In genomic region chr18:35501369-35501768, GRCh38 we compare ENCODE assay signal across 18 cellular contexts.
"Had no signal": no experiment of that assay in that cellular context is flagged by ENCODE, and none has a peak within 500 bp of the region (broad histone marks: within the 10 kb centered on the region; RNA-seq: fewer than 3 reads in every experiment).

No MANE protein-coding gene starts in this region.

- H3K27ac Mint-ChIP-seq: activated CD4-positive, alpha-beta T cell treated with anti-CD3 and anti-CD28 coated beads, Interleukin-2, amount 10 ng/mL, durations not matched to agents 24 days and 14 days; activated naive CD4-positive, alpha-beta T cell treated with anti-CD3 and anti-CD28 coated beads, Interleukin-2, amount 10 ng/mL, durations not matched to agents 7 days and 5 days; stimulated activated naive CD8-positive, alpha-beta T cell treated with anti-CD3 and anti-CD28 coated beads, Interleukin-15, Interleukin-2, amounts not matched to agents 100 ng/mL and 50 ng/mL, for 24 hours had no signal

- H3K27me3 Mint-ChIP-seq: naive B cell; stimulated activated naive CD8-positive, alpha-beta T cell treated with anti-CD3 and anti-CD28 coated beads, Interleukin-15, Interleukin-2, amounts not matched to agents 100 ng/mL and 50 ng/mL, for 24 hours had no signal

- H3K9me3 Mint-ChIP-seq: activated CD4-positive, alpha-beta T cell treated with anti-CD3 and anti-CD28 coated beads, Interleukin-2, amount 10 ng/mL, durations not matched to agents 24 days and 14 days; activated naive CD4-positive, alpha-beta T cell treated with anti-CD3 and anti-CD28 coated beads, Interleukin-2, amount 10 ng/mL, durations not matched to agents 7 days and 5 days; naive B cell; stimulated activated naive CD8-positive, alpha-beta T cell treated with anti-CD3 and anti-CD28 coated beads, Interleukin-15, Interleukin-2, amounts not matched to agents 100 ng/mL and 50 ng/mL, for 24 hours had no signal

- H3K27me3 ChIP-seq: brain microvascular endothelial cell, colonic mucosa, left lung had no signal

- H3K4me3 ChIP-seq: colonic mucosa, left lung had no signal

- H3K36me3 Mint-ChIP-seq: naive B cell had no signal

- H3K36me3 ChIP-seq: brain microvascular endothelial cell, colonic mucosa, left lung had no signal

- DNase-seq: activated CD4-positive, alpha-beta T cell treated with anti-CD3 and anti-CD28 coated beads, Interleukin-2, amount 10 ng/mL, durations not matched to agents 24 days and 14 days; activated CD8-positive, alpha-beta memory T cell treated with anti-CD3 and anti-CD28 coated beads, Interleukin-2, amount 50 U/mL, for 48 hours; activated effector memory CD4-positive, alpha-beta T cell treated with Interleukin-2 at 50 U/mL for 16 hours; activated naive CD4-positive, alpha-beta T cell treated with anti-CD3 and anti-CD28 coated beads, Interleukin-2, amount 10 ng/mL, durations not matched to agents 7 days and 5 days; activated T-cell treated with anti-CD3 and anti-CD28 coated beads, Interleukin-2, amount 50 U/mL, for 48 hours; aorta; brain microvascular endothelial cell; central memory CD4-positive, alpha-beta T cell; colonic mucosa; effector CD4-positive, alpha-beta T cell; foreskin fibroblast; hypothalamus; islet precursor cell; naive B cell; stimulated activated CD4-positive, alpha-beta T cell treated with anti-CD3 and anti-CD28 coated beads, Interleukin-2, amount 100 ng/mL, for 24 hours; trophoblast cell had no signal

- H3K27ac ChIP-seq: brain microvascular endothelial cell, colonic mucosa, left lung had no signal

- ATAC-seq: left lung had no signal

- H3K4me3 Mint-ChIP-seq: activated CD4-positive, alpha-beta T cell treated with anti-CD3 and anti-CD28 coated beads, Interleukin-2, amount 10 ng/mL, durations not matched to agents 24 days and 14 days; activated naive CD4-positive, alpha-beta T cell treated with anti-CD3 and anti-CD28 coated beads, Interleukin-2, amount 10 ng/mL, durations not matched to agents 7 days and 5 days; stimulated activated naive CD8-positive, alpha-beta T cell treated with anti-CD3 and anti-CD28 coated beads, Interleukin-15, Interleukin-2, amounts not matched to agents 100 ng/mL and 50 ng/mL, for 24 hours had no signal

- H3K9me3 ChIP-seq: colonic mucosa, left lung had no signal
